Comparison of ENCODE assay signal across 1 cellular context in genomic region chr6:52333840-52334200, GRCh38.
TF ChIP-seq lines count a peak whose summit lies in the region.

No MANE protein-coding gene starts in this region.

TF ChIP-seq in GM12878, 131 proteins besides CTCF, POLR2A, EP300 and RAD21:
- TF ChIP-seq FOS (IDR thresholded peaks at IDR 0.05; ENCODE audit: borderline replicate concordance, extremely low read depth, insufficient read length) = no peak
